ENCODE assay signal across 22 cellular contexts in genomic region chr2:26455037-26455800, GRCh38. TPM values are rescaled to one million over a fixed set of nuclear protein-coding genes. Genes with fewer than 3 reads are reported as not detected.
DNase-seq lines count a peak whose midpoint lies in the region; ATAC-seq and TF ChIP-seq lines count a peak whose summit lies in the region.
"Had no signal": no experiment of that assay in that cellular context is flagged by ENCODE, and none has a peak within 500 bp of the region (broad histone marks: within the 10 kb centered on the region; RNA-seq: fewer than 3 reads in every experiment).

No MANE protein-coding gene starts in this region.

- peak overlapping the region; percentile 63; the same call in 1 of the 2 replicates for H3K4me2 ChIP-seq in PC-9
- H3K4me2 ChIP-seq in hepatocyte, result no peak overlapping the region

- no peaks in the 10 kb centered on the region for H3K27me3 ChIP-seq in PC-9 (ENCODE audit: insufficient read depth, low read depth)
- H3K27me3 ChIP-seq in hepatocyte, result no peaks in the 10 kb centered on the region
- H3K27me3 ChIP-seq in sigmoid colon, result peaks cover 0 to 3% (median 0%) of the 10 kb centered on the region in 3 donors
- H3K27me3 ChIP-seq: cardiac muscle cell, dorsolateral prefrontal cortex had no signal

- H4K20me1 ChIP-seq in PC-9 (ENCODE audit: insufficient read depth) (no peaks in the 10 kb centered on the region), hepatocyte (ENCODE audit: insufficient read depth, poor library complexity, severe bottlenecking) (no peaks in the 10 kb centered on the region)

- intact Hi-C loops in PC-9 (cut with micrococcal nuclease; ENCODE audit: unreplicated experiment), result loop anchor here (5.0 kb wide), 1 partner anchor 48 kb away; no protein-coding TSS in a partner anchor
- intact Hi-C loops in sigmoid colon (cut with DNase I), result no loop called here

- H3K27ac ChIP-seq in PC-9 (peak overlapping the region; percentile 85; the same call in 1 of the 2 replicates), hepatocyte (peak overlapping the region; percentile 98), sigmoid colon (no peak overlapping the region)
- H3K27ac ChIP-seq: cardiac muscle cell, dorsolateral prefrontal cortex had no signal

- no peaks in the 10 kb centered on the region for H3K9me3 ChIP-seq in PC-9 (ENCODE audit: insufficient read depth, low read depth)
- no peaks in the 10 kb centered on the region for H3K9me3 ChIP-seq in hepatocyte (ENCODE audit: low read depth)
- H3K9me3 ChIP-seq in sigmoid colon, result no peaks in the 10 kb centered on the region
- H3K9me3 ChIP-seq: HAP-1 had no signal

- no peak for TF ChIP-seq EP300 in sigmoid colon (IDR thresholded peaks at IDR 0.05)

- DNase-seq in GF-D8 (lab: John Stamatoyannopoulos, UW), result peak; percentile 66
- no peak for DNase-seq in PC-9
- DNase-seq in hepatocyte (ENCODE audit: low spot score), result no peak
- peak; percentile 46 for DNase-seq in sigmoid colon
- DNase-seq in NCI-H510A (lab: John Stamatoyannopoulos, UW), result no peak
- no peak for DNase-seq in SIG-M5 treated with dmso at 0.1 percent for 504 hours (lab: John Stamatoyannopoulos, UW; ENCODE audit: unreplicated experiment)
- DNase-seq: activated CD4-positive, alpha-beta T cell treated with anti-CD3 and anti-CD28 coated beads for 48 hours; activated effector memory CD4-positive, alpha-beta T cell treated with Interleukin-2 at 50 U/mL for 16 hours; CD8-positive, alpha-beta memory T cell; DMS79; NCI-H526 treated with DMSO at 0.1 percent for 48 hours; nephron progenitor cell; stimulated activated CD4-positive, alpha-beta T cell treated with anti-CD3 and anti-CD28 coated beads, Interleukin-2, amount 100 ng/mL, for 48 hours; trophoblast cell had no signal

- ATAC-seq in GM19324 (IDR thresholded peaks at IDR 0.05; ENCODE audit: low FRiP score, unreplicated experiment), result no peak
- ATAC-seq in HG02798 (IDR thresholded peaks at IDR 0.05; ENCODE audit: poor library complexity, unreplicated experiment), result no peak
- ATAC-seq: T-cell had no signal

- H3K36me3 ChIP-seq in PC-9 (ENCODE audit: low read depth) (no peaks in the 10 kb centered on the region), hepatocyte (replicated peaks; ENCODE audit: insufficient read depth, low read depth) (no peaks in the 10 kb centered on the region), sigmoid colon (no peaks in the 10 kb centered on the region)
- H3K36me3 ChIP-seq: cardiac muscle cell, HAP-1 had no signal

- H3K79me2 ChIP-seq in PC-9 (ENCODE audit: low read depth), result no peaks in the 10 kb centered on the region
- H3K79me2 ChIP-seq in hepatocyte, result no peaks in the 10 kb centered on the region

- H2AFZ ChIP-seq in PC-9, result no peak overlapping the region
- no peak overlapping the region for H2AFZ ChIP-seq in hepatocyte

- H3K4me3 ChIP-seq in PC-9 (no peak overlapping the region), hepatocyte (no peak overlapping the region), sigmoid colon (no peak overlapping the region)
- H3K4me3 ChIP-seq: cardiac muscle cell, dorsolateral prefrontal cortex, HAP-1, skin epidermis had no signal

- TF ChIP-seq POLR2A in sigmoid colon (IDR thresholded peaks at IDR 0.05), result no peak

- WGBS in hepatocyte (ENCODE audit: low lambda C conversion rate, missing lambda C conversion rate), result 91% methylated on average over 12 of the region's 13 CpGs
- WGBS in sigmoid colon, 2 donors, result 78 to 85% methylated on average over 13 of the region's 13 CpGs

- CTCF ChIA-PET in PC-9 (lab: Charles Lee), result interaction anchor here (0.7 kb wide), 1 partner anchor 231 kb away, joined by 4 read pairs; no protein-coding TSS in a partner anchor

- H3K9me2 ChIP-seq in PC-9 (ENCODE audit: insufficient read depth) (no peaks in the 10 kb centered on the region), hepatocyte (replicated peaks; ENCODE audit: insufficient read depth) (no peaks in the 10 kb centered on the region)

- no peak for TF ChIP-seq CTCF in PC-9 (conservative IDR thresholded peaks at IDR 0.05)
- no peak for TF ChIP-seq CTCF in hepatocyte (IDR thresholded peaks at IDR 0.05; ENCODE audit: poor library complexity)
- TF ChIP-seq CTCF in sigmoid colon (IDR thresholded peaks at IDR 0.05), result no peak

- H3K4me1 ChIP-seq in PC-9 (replicated peaks; ENCODE audit: insufficient read depth), result peaks cover 34% of the 10 kb centered on the region
- H3K4me1 ChIP-seq in hepatocyte (ENCODE audit: insufficient read depth), result peaks cover 29% of the 10 kb centered on the region
- no peaks in the 10 kb centered on the region for H3K4me1 ChIP-seq in sigmoid colon
- H3K4me1 ChIP-seq: HAP-1 had no signal

- POLR2A ChIA-PET in PC-9 (lab: Charles Lee; ENCODE audit: unreplicated experiment), result no interaction called here

- no TSS peak for BruUV-seq in PC-9 (replicated peaks; lab: Mats Ljungman, UMichigan)

- peaks cover 11% of the 10 kb centered on the region; the same call in 1 of the 2 replicates for H3F3A ChIP-seq in PC-9 (ENCODE audit: insufficient read depth, low read depth)

RNA-seq across cellular contexts. Expression of gene OTOF, which starts 22.7 kb away (rescaled TPM):
- total RNA-seq in PC-9 (2021) (not detected in 2 replicates), hepatocyte (0.10 TPM in 1 of 2 replicates, not detected in the other), sigmoid colon (under 1 TPM in 1 of 4 donors, not detected in 3; 0.71 TPM)
- polyA plus RNA-seq in hepatocyte (0.33 TPM in 1 of 2 replicates, not detected in the other), sigmoid colon (under 1 TPM in 1 of 3 donors, not detected in 2; 0.32 TPM)
- total RNA-seq: cardiac muscle cell, epithelial cell of proximal tubule had no signal
- polyA plus RNA-seq: cardiac muscle cell had no signal

RNA-seq across cellular contexts. Expression of gene DRC1, which starts 53.5 kb away (rescaled TPM):
- 4.7 and 6.4 TPM in 2 replicates for total RNA-seq in PC-9 (2021)
- not detected in 2 replicates for total RNA-seq in hepatocyte
- polyA plus RNA-seq in hepatocyte, result 0.06 TPM in 1 of 2 replicates, not detected in the other
- total RNA-seq in sigmoid colon, result under 1 TPM in 1 of 4 donors, not detected in 3; 0.54 TPM
- under 1 TPM in 1 of 3 donors, not detected in 2; 0.06 TPM for polyA plus RNA-seq in sigmoid colon
- total RNA-seq: cardiac muscle cell; CD8-positive, alpha-beta memory T cell; epithelial cell of proximal tubule; T-cell had no signal
- polyA plus RNA-seq: cardiac muscle cell; CD8-positive, alpha-beta memory T cell had no signal

Comparison
In these comparisons a context has a peak if more than half of its experiments do, and no peak if none do; other contexts are left out.
1. DNase-seq: peak in GF-D8 (single experiment) and sigmoid colon (single experiment); none in PC-9 (0 of 2), hepatocyte (single experiment), NCI-H510A (single experiment) and SIG-M5 treated with dmso at 0.1 percent for 504 hours (single experiment).
2. H3K27ac ChIP-seq: peak in PC-9 (single experiment) and hepatocyte (single experiment); none in sigmoid colon (0 of 4).